In the genomic region with DNA sequence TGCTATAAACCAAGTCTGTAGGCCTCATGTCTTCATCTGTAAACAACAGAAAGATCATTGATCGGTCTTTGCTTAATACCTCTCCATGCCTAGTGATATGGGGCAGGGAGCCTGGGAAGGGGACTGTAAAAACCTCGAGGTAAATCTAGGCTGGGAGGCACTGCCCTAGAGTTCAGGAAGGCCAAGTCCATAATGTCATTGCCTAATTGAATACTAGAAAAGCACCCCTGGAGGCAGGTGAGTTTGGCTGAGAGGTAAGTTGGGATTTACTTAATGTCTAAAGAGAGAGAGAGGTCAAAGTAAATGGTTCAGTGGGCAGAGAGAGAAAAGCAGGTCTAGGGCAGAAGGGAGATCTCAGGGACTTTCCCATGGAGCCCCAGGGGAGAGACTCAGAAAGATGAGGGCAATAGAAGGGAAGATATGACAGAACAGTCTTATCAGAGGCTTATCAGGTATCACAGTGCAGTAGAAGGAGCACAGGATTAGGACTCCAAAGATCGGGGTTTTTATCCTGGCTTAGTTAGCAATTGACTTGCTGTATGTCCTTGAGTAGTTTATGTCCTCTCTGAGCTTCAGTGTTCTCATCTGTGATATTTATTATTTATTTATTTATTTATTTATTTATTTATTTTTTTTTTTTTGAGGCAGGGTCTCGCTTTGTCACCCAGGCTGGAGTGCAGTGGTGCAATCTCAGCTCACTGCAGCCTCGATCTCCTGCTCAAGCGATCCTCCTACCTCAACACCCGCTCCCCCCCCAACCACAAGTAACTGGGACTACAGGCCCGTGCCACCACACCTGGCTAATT, we compare ENCODE assay signal across 14 cellular contexts.
A peak's percentile ranks its signal among the peaks of the same experiment; 100 is the strongest.
DNase-seq lines count a peak whose midpoint lies in the region; ATAC-seq and TF ChIP-seq lines count a peak whose summit lies in the region.
"Had no signal": no experiment of that assay in that cellular context is flagged by ENCODE, and none has a peak within 500 bp of the region (broad histone marks: within the 10 kb centered on the region; RNA-seq: fewer than 3 reads in every experiment).

No MANE protein-coding gene starts in this region.

- no peaks in the 10 kb centered on the region for H3K36me3 ChIP-seq in naive thymus-derived CD4-positive, alpha-beta T cell (ENCODE audit: control insufficient read depth in 2 of 3, insufficient read depth in 3 of 3, low read length in 3 of 3)
- H3K36me3 ChIP-seq: SJCRH30 had no signal

- no peaks in the 10 kb centered on the region for H3K4me1 ChIP-seq in naive thymus-derived CD4-positive, alpha-beta T cell (ENCODE audit: control insufficient read depth in 2 of 2, insufficient read depth in 2 of 2, low read length in 2 of 2)
- H3K4me1 ChIP-seq: SJCRH30 had no signal

- H3K4me1 Mint-ChIP-seq in activated T-cell treated with anti-CD3 and anti-CD28 coated beads, Interleukin-2, amount 50 U/mL, for 24 hours (ENCODE audit: low read depth): no peaks in the 10 kb centered on the region
- no peaks in the 10 kb centered on the region for H3K4me1 Mint-ChIP-seq in natural killer cell
- H3K4me1 Mint-ChIP-seq in naive thymus-derived CD4-positive, alpha-beta T cell: no peaks in the 10 kb centered on the region

- no peak overlapping the region for H3K27ac Mint-ChIP-seq in activated T-cell treated with anti-CD3 and anti-CD28 coated beads, Interleukin-2, amount 50 U/mL, for 24 hours
- H3K27ac Mint-ChIP-seq in natural killer cell: no peak overlapping the region
- H3K27ac Mint-ChIP-seq in naive thymus-derived CD4-positive, alpha-beta T cell: no peak overlapping the region

- intact Hi-C loops in natural killer cell (cut with micrococcal nuclease): no loop called here
- intact Hi-C loops in naive thymus-derived CD4-positive, alpha-beta T cell (cut with micrococcal nuclease): no loop called here

- TF ChIP-seq CTCF in natural killer cell (IDR thresholded peaks at IDR 0.05): no peak

- CTCF ChIA-PET in naive thymus-derived CD4-positive, alpha-beta T cell (lab: Charles Lee): no interaction called here

- no peaks in the 10 kb centered on the region for H3K36me3 Mint-ChIP-seq in activated T-cell treated with anti-CD3 and anti-CD28 coated beads, Interleukin-2, amount 50 U/mL, for 24 hours (ENCODE audit: low read depth)
- H3K36me3 Mint-ChIP-seq in natural killer cell: no peaks in the 10 kb centered on the region
- H3K36me3 Mint-ChIP-seq in naive thymus-derived CD4-positive, alpha-beta T cell: no peaks in the 10 kb centered on the region
- H3K36me3 Mint-ChIP-seq: IgD-negative memory B cell had no signal

- POLR2A ChIA-PET in naive thymus-derived CD4-positive, alpha-beta T cell (lab: Charles Lee): no interaction called here

- H3K27me3 Mint-ChIP-seq in activated T-cell treated with anti-CD3 and anti-CD28 coated beads, Interleukin-2, amount 50 U/mL, for 24 hours: peaks cover 39% of the 10 kb centered on the region
- no peaks in the 10 kb centered on the region for H3K27me3 Mint-ChIP-seq in natural killer cell (ENCODE audit: low read depth in 2 of 2)
- H3K27me3 Mint-ChIP-seq in naive thymus-derived CD4-positive, alpha-beta T cell: no peaks in the 10 kb centered on the region
- H3K27me3 Mint-ChIP-seq: IgD-negative memory B cell had no signal

- no peak overlapping the region for H3K4me3 ChIP-seq in naive thymus-derived CD4-positive, alpha-beta T cell (ENCODE audit: low read length)
- H3K4me3 ChIP-seq: dorsolateral prefrontal cortex, SJCRH30 had no signal

- no peaks in the 10 kb centered on the region for H3K27me3 ChIP-seq in naive thymus-derived CD4-positive, alpha-beta T cell (ENCODE audit: control insufficient read depth in 2 of 2, insufficient read depth in 2 of 2, low read length in 2 of 2)
- H3K27me3 ChIP-seq: SJCRH30 had no signal

- ATAC-seq in GM18873 (IDR thresholded peaks at IDR 0.05; ENCODE audit: low FRiP score, unreplicated experiment) (peak; percentile 95), GM21529 (IDR thresholded peaks at IDR 0.05; ENCODE audit: unreplicated experiment) (peak; percentile 86), HG03066 (IDR thresholded peaks at IDR 0.05; ENCODE audit: low read depth, unreplicated experiment) (peak; percentile 84), left lobe of liver (peak; percentile 63), HG03521 (IDR thresholded peaks at IDR 0.05; ENCODE audit: unreplicated experiment) (no peak), natural killer cell (no peak)
- ATAC-seq in naive thymus-derived CD4-positive, alpha-beta T cell: no peak

- H3K9me3 ChIP-seq in naive thymus-derived CD4-positive, alpha-beta T cell (ENCODE audit: control insufficient read depth in 2 of 3, low read length in 3 of 3): no peaks in the 10 kb centered on the region
- H3K9me3 ChIP-seq: SJCRH30 had no signal

- no peak overlapping the region for H3K27ac ChIP-seq in naive thymus-derived CD4-positive, alpha-beta T cell (ENCODE audit: low read depth, low read length)
- H3K27ac ChIP-seq: dorsolateral prefrontal cortex, SJCRH30 had no signal

- no peaks in the 10 kb centered on the region for H3K9me3 Mint-ChIP-seq in activated T-cell treated with anti-CD3 and anti-CD28 coated beads, Interleukin-2, amount 50 U/mL, for 24 hours
- no peaks in the 10 kb centered on the region for H3K9me3 Mint-ChIP-seq in natural killer cell
- no peaks in the 10 kb centered on the region for H3K9me3 Mint-ChIP-seq in naive thymus-derived CD4-positive, alpha-beta T cell
- H3K9me3 Mint-ChIP-seq: IgD-negative memory B cell had no signal

- no peak overlapping the region for H3K4me3 Mint-ChIP-seq in activated T-cell treated with anti-CD3 and anti-CD28 coated beads, Interleukin-2, amount 50 U/mL, for 24 hours
- no peak overlapping the region for H3K4me3 Mint-ChIP-seq in natural killer cell
- no peak overlapping the region for H3K4me3 Mint-ChIP-seq in naive thymus-derived CD4-positive, alpha-beta T cell
- H3K4me3 Mint-ChIP-seq: IgD-negative memory B cell had no signal

- no peak for DNase-seq in left lobe of liver (ENCODE audit: low spot score)
- no peak for DNase-seq in activated T-cell treated with anti-CD3 and anti-CD28 coated beads, Interleukin-2, amount 50 U/mL, for 24 hours
- no peak for DNase-seq in natural killer cell
- no peak for DNase-seq in naive thymus-derived CD4-positive, alpha-beta T cell
- DNase-seq: activated CD4-positive, alpha-beta T cell treated with anti-CD3 and anti-CD28 coated beads, Interleukin-2, amount 50 U/mL, for 1 hour; Calu3; dorsolateral prefrontal cortex; NCI-H345; SJCRH30 had no signal

Comparison
In these comparisons a context has a peak if more than half of its experiments do, and no peak if none do; other contexts are left out.
1. ATAC-seq: peak in GM18873 (single experiment), GM21529 (single experiment), HG03066 (single experiment) and left lobe of liver (single experiment); none in HG03521 (single experiment), natural killer cell (0 of 3) and naive thymus-derived CD4-positive, alpha-beta T cell (single experiment).